16 cellular contexts compared by ENCODE assay signal in the genomic region with DNA sequence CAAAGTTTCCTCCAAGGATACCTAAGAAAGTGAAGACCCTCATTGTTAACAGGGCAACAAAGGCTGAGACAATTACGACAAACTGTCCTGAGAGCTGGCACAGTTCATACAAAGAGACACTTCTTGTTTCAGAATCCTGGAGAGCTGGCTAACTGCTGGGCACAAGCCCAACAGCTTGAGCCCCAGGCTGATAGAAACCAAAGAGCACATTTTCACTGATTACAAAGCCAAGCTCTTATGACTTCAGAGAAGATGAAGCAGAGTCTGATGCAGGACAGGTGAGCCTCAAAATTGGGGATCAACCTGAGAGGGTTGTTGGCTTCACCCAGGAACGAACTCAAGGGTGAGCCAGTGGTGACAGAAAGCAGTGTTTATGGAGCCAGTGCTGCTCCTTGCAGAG.
A peak's percentile ranks its signal among the peaks of the same experiment; 100 is the strongest.
DNase-seq lines count a peak whose midpoint lies in the region; ATAC-seq, FAIRE-seq and TF ChIP-seq lines count a peak whose summit lies in the region.
"Had no signal": no experiment of that assay in that cellular context is flagged by ENCODE, and none has a peak within 500 bp of the region (broad histone marks: within the 10 kb centered on the region; RNA-seq: fewer than 3 reads in every experiment).

No MANE protein-coding gene starts in this region.

- H3K4me1 ChIP-seq in body of pancreas: peaks cover 11% of the 10 kb centered on the region

- TF ChIP-seq POLR2A in body of pancreas (IDR thresholded peaks at IDR 0.05) (peak in 2 of 3 donors; percentile 31 to 36), GM12891 (IDR thresholded peaks at IDR 0.05; ENCODE audit: low read depth, low read length) (no peak)

- H3K27me3 ChIP-seq in body of pancreas: no peaks in the 10 kb centered on the region

- WGBS in body of pancreas, 2 donors: 45 to 65% methylated on average over 2 of the region's 2 CpGs

- no peaks in the 10 kb centered on the region for H3K36me3 ChIP-seq in body of pancreas (replicated peaks in 1 of 2; ENCODE audit: insufficient read depth in 1 of 2, low read depth in 2 of 2)

- H3K4me3 ChIP-seq in body of pancreas (no peak overlapping the region), fibroblast of the aortic adventitia (ENCODE audit: low read depth, low read length) (no peak overlapping the region)
- H3K4me3 ChIP-seq: SK-N-MC had no signal

- peak overlapping the region in 2 of 3 experiments; percentile 54 to 55 for H3K27ac Mint-ChIP-seq in nephron
- H3K27ac Mint-ChIP-seq: B cell; CD4-positive, alpha-beta T cell had no signal

- H3K4me3 Mint-ChIP-seq in nephron: no peak overlapping the region
- H3K4me3 Mint-ChIP-seq: B cell; CD4-positive, alpha-beta T cell had no signal

- peaks cover 36% of the 10 kb centered on the region for H3K4me1 Mint-ChIP-seq in nephron
- H3K4me1 Mint-ChIP-seq: B cell had no signal

- peak overlapping the region in 3 of 4 donors; percentile 19 to 71 (median 37) for H3K27ac ChIP-seq in body of pancreas
- H3K27ac ChIP-seq: SK-N-MC had no signal

- FAIRE-seq in GM12891 (lab: Jason Lieb, UNC): no peak
- FAIRE-seq: D721Med had no signal

- H3K27me3 Mint-ChIP-seq in nephron (ENCODE audit: low read depth): no peaks in the 10 kb centered on the region
- H3K27me3 Mint-ChIP-seq: B cell; CD4-positive, alpha-beta T cell had no signal

- peaks cover 14% of the 10 kb centered on the region for H3K9me3 Mint-ChIP-seq in nephron
- H3K9me3 Mint-ChIP-seq: CD4-positive, alpha-beta T cell had no signal

- intact Hi-C loops in body of pancreas (cut with DNase I): no loop called here

- H3K36me3 Mint-ChIP-seq in nephron (ENCODE audit: low read depth): peaks cover 14% of the 10 kb centered on the region

- TF ChIP-seq CTCF in body of pancreas (IDR thresholded peaks at IDR 0.05) (no peak), fibroblast of the aortic adventitia (IDR thresholded peaks at IDR 0.05; ENCODE audit: insufficient read depth, low read length) (no peak), nephron (IDR thresholded peaks at IDR 0.05; ENCODE audit: unreplicated experiment in 3 of 3) (no peak)

- peak; percentile 52 for DNase-seq in EH (ENCODE audit: low read depth)
- DNase-seq in body of pancreas: no peak
- DNase-seq in fibroblast of the aortic adventitia (ENCODE audit: low read depth): peak; percentile 5
- no peak for DNase-seq in GM12891 (ENCODE audit: insufficient read length, low spot score)
- no peak for DNase-seq in activated T-cell treated with anti-CD3 and anti-CD28 coated beads, Interleukin-2, amount 50 U/mL, for 1 hour
- DNase-seq: ACHN; CD4-positive, alpha-beta T cell; NCI-H1105; NCI-H1694 treated with DMSO at 0.1 percent for 48 hours; NCI-H345; PC-3 had no signal

- no peaks in the 10 kb centered on the region for H3K9me3 ChIP-seq in body of pancreas

- ATAC-seq in body of pancreas (peak; percentile 40), GM21786 (IDR thresholded peaks at IDR 0.05; ENCODE audit: unreplicated experiment) (no peak)
- ATAC-seq: PC-3 had no signal

TF ChIP-seq in GM12891, 5 proteins besides CTCF, POLR2A, EP300 and RAD21:
- TF ChIP-seq POLR2AphosphoS5 (IDR thresholded peaks at IDR 0.05; ENCODE audit: low read depth, low read length) (no peak), PAX5 (IDR thresholded peaks at IDR 0.05; ENCODE audit: insufficient read depth, low read length, severe bottlenecking) (no peak), TAF1 (IDR thresholded peaks at IDR 0.05; ENCODE audit: low read depth, low read length) (no peak), POU2F2 (IDR thresholded peaks at IDR 0.05; ENCODE audit: low read depth, low read length) (no peak), SPI1 (IDR thresholded peaks at IDR 0.05; ENCODE audit: low read depth, low read length) (no peak)

Comparison
In these comparisons a context has a peak if more than half of its experiments do, and no peak if none do; other contexts are left out.
1. DNase-seq: peak in EH (single experiment) and fibroblast of the aortic adventitia (single experiment); none in body of pancreas (0 of 4), GM12891 (single experiment) and activated T-cell treated with anti-CD3 and anti-CD28 coated beads, Interleukin-2, amount 50 U/mL, for 1 hour (single experiment).